8 cellular contexts compared by ENCODE assay signal in genomic region chr7:6789353-6789752, GRCh38. TPM values are rescaled to one million over a fixed set of nuclear protein-coding genes. Genes with fewer than 3 reads are reported as not detected.
A peak's percentile ranks its signal among the peaks of the same experiment; 100 is the strongest.
DNase-seq lines count a peak whose midpoint lies in the region; ATAC-seq, FAIRE-seq and TF ChIP-seq lines count a peak whose summit lies in the region.
"Not testable (repeated sequence)": the region's sequence is repeated elsewhere in the genome, so short reads cannot be mapped to it uniquely, and the experiment has no call there.
"Had no signal": no experiment of that assay in that cellular context is flagged by ENCODE, and none has a peak within 500 bp of the region (broad histone marks: within the 10 kb centered on the region; RNA-seq: fewer than 3 reads in every experiment).

No MANE protein-coding gene starts in this region.

- not testable (repeated sequence) for H3K9me3 ChIP-seq in CD8-positive, alpha-beta T cell (ENCODE audit: low read length); K562 (replicated peaks; ENCODE audit: control insufficient read depth, insufficient read depth, low read depth, low read length); naive thymus-derived CD4-positive, alpha-beta T cell (ENCODE audit: control insufficient read depth in 2 of 3, low read length in 3 of 3)

- H3K4me1 ChIP-seq in CD8-positive, alpha-beta T cell (ENCODE audit: insufficient read depth, low read length); K562 (replicated peaks in 1 of 2; ENCODE audit: control insufficient read depth in 2 of 2, insufficient read depth in 2 of 2, low read length in 2 of 2); naive thymus-derived CD4-positive, alpha-beta T cell (ENCODE audit: control insufficient read depth in 2 of 2, insufficient read depth in 2 of 2, low read length in 2 of 2): not testable (repeated sequence)

- BruUV-seq in K562 (replicated peaks; lab: Mats Ljungman, UMichigan): not testable (repeated sequence)

- not testable (repeated sequence) for H3K36me3 Mint-ChIP-seq in CD8-positive, alpha-beta T cell; central memory CD8-positive, alpha-beta T cell (ENCODE audit: insufficient read depth); naive thymus-derived CD4-positive, alpha-beta T cell

- H3K79me2 ChIP-seq in K562 (ENCODE audit: control insufficient read depth, insufficient read depth, low read length): not testable (repeated sequence)

- H3K36me3 ChIP-seq in CD8-positive, alpha-beta T cell (ENCODE audit: insufficient read depth, low read length); K562 (ENCODE audit: control insufficient read depth, insufficient read depth, low read length); naive thymus-derived CD4-positive, alpha-beta T cell (ENCODE audit: control insufficient read depth in 2 of 3, insufficient read depth in 3 of 3, low read length in 3 of 3): not testable (repeated sequence)

- not testable (repeated sequence) for H3K27me3 Mint-ChIP-seq in CD8-positive, alpha-beta T cell (ENCODE audit: low read depth); central memory CD8-positive, alpha-beta T cell; naive thymus-derived CD4-positive, alpha-beta T cell

- not testable (repeated sequence) for H3K4me3 ChIP-seq in CD8-positive, alpha-beta T cell (ENCODE audit: low read depth, low read length); K562; naive thymus-derived CD4-positive, alpha-beta T cell (ENCODE audit: low read length)

- not testable (repeated sequence) for TF ChIP-seq EP300 in K562 (IDR thresholded peaks at IDR 0.05; ENCODE audit: low read length)

- not testable (repeated sequence) for H3K4me3 Mint-ChIP-seq in CD8-positive, alpha-beta T cell; central memory CD8-positive, alpha-beta T cell; naive thymus-derived CD4-positive, alpha-beta T cell

- DNase-seq in CD8-positive, alpha-beta T cell; K562 (ENCODE audit: extremely low read depth in 1 of 4, low spot score in 3 of 4); central memory CD8-positive, alpha-beta T cell (ENCODE audit: low spot score in 2 of 2); naive thymus-derived CD4-positive, alpha-beta T cell: not testable (repeated sequence)

- TF ChIP-seq CTCF in CD8-positive, alpha-beta T cell (IDR thresholded peaks at IDR 0.05); K562 (IDR thresholded peaks at IDR 0.05 in 2 of 3, conservative IDR thresholded peaks at IDR 0.05 in 1 of 3; ENCODE audit: insufficient read depth in 2 of 3, low read depth in 1 of 3, low read length in 3 of 3): not testable (repeated sequence)

- H3K4me2 ChIP-seq in K562 (ENCODE audit: insufficient read depth, low read length): not testable (repeated sequence)

- intact Hi-C loops in CD8-positive, alpha-beta T cell (cut with DNase I, micrococcal nuclease); K562 (cut with micrococcal nuclease); naive thymus-derived CD4-positive, alpha-beta T cell (cut with micrococcal nuclease): not testable (repeated sequence)

- H4K20me1 ChIP-seq in K562 (replicated peaks; ENCODE audit: control insufficient read depth, insufficient read depth, low read length): not testable (repeated sequence)

- H3K9me3 Mint-ChIP-seq in CD8-positive, alpha-beta T cell; central memory CD8-positive, alpha-beta T cell; naive thymus-derived CD4-positive, alpha-beta T cell: not testable (repeated sequence)

- not testable (repeated sequence) for FAIRE-seq in K562 (lab: Jason Lieb, UNC)

- not testable (repeated sequence) for TF ChIP-seq POLR2A in K562 (conservative IDR thresholded peaks at IDR 0.05)

- WGBS in K562 (ENCODE audit: insufficient coverage, low coverage, missing lambda C conversion rate): no CpG with 5 or more reads among the region's 13 CpGs

- CTCF ChIA-PET in CD8-positive, alpha-beta T cell (lab: Charles Lee); K562 (lab: Yijun Ruan, JAX; ENCODE audit: low intra/inter-chr PET ratio); naive thymus-derived CD4-positive, alpha-beta T cell (lab: Charles Lee): not testable (repeated sequence)

- not testable (repeated sequence) for H3K9me1 ChIP-seq in K562 (ENCODE audit: control insufficient read depth, insufficient read depth, low read length)

- not testable (repeated sequence) for TF ChIP-seq RAD21 in K562 (CRISPR knock-in tag; conservative IDR thresholded peaks at IDR 0.05 in 1 of 2, IDR thresholded peaks at IDR 0.05 in 1 of 2)

- not testable (repeated sequence) for H3K4me1 Mint-ChIP-seq in CD8-positive, alpha-beta T cell (ENCODE audit: low read depth); central memory CD8-positive, alpha-beta T cell; naive thymus-derived CD4-positive, alpha-beta T cell

- not testable (repeated sequence) for H3K9ac ChIP-seq in K562 (ENCODE audit: insufficient read depth in 1 of 2, low read depth in 2 of 2, low read length in 2 of 2)

- POLR2A ChIA-PET in CD8-positive, alpha-beta T cell (lab: Charles Lee); K562 (lab: Yijun Ruan, JAX); naive thymus-derived CD4-positive, alpha-beta T cell (lab: Charles Lee): not testable (repeated sequence)

- not testable (repeated sequence) for H2AFZ ChIP-seq in K562 (ENCODE audit: low read depth, low read length)

- not testable (repeated sequence) for H3K27ac Mint-ChIP-seq in CD8-positive, alpha-beta T cell; central memory CD8-positive, alpha-beta T cell (ENCODE audit: low read depth); naive thymus-derived CD4-positive, alpha-beta T cell

- H3K27ac ChIP-seq in CD8-positive, alpha-beta T cell (ENCODE audit: low read depth, low read length); K562 (ENCODE audit: extremely low read depth, low read depth, low read length); naive thymus-derived CD4-positive, alpha-beta T cell (ENCODE audit: low read depth, low read length): not testable (repeated sequence)

- in situ Hi-C loops in K562 (cut with MboI): not testable (repeated sequence)

- H3K27me3 ChIP-seq in CD8-positive, alpha-beta T cell (ENCODE audit: insufficient read depth, low read length); K562 (ENCODE audit: control insufficient read depth in 2 of 2, insufficient read depth in 2 of 2, low read length in 2 of 2); naive thymus-derived CD4-positive, alpha-beta T cell (ENCODE audit: control insufficient read depth in 2 of 2, insufficient read depth in 2 of 2, low read length in 2 of 2): not testable (repeated sequence)

- ATAC-seq in CD8-positive, alpha-beta T cell: peak; percentile 82
- ATAC-seq in K562: peak; percentile 18; the same call in 2 of the 3 replicates
- peak; percentile 95 for ATAC-seq in central memory CD8-positive, alpha-beta T cell (replicated peaks; ENCODE audit: extremely low read depth, poor library complexity, severe bottlenecking)
- peak; percentile 50 for ATAC-seq in naive thymus-derived CD4-positive, alpha-beta T cell

RNA-seq across cellular contexts. Expression of gene RSPH10B2, which starts 35.5 kb away (rescaled TPM):
- total RNA-seq in CD8-positive, alpha-beta T cell: under 1 TPM in 1 of 2 experiments, not detected in 1; 0.33 TPM
- total RNA-seq in K562 (2011; cell fraction: chromatin; rRNA removed; ENCODE audit: low replicate concordance): 1.0 and 2.0 TPM in 2 replicates
- 1.0 TPM in 1 of 2 replicates, not detected in the other for total RNA-seq in K562 (2011; cell fraction: nucleolus; rRNA removed)
- total RNA-seq in K562 (2011; cell fraction: nucleoplasm; rRNA removed): 2.2 and 3.1 TPM in 2 replicates
- not detected in 2 replicates for total RNA-seq in K562 (2014; rRNA removed)
- total RNA-seq in K562 (2014; rRNA removed; fragmentation: Illumina TruSeq; extraction: Trizol): 0.11 and 0.19 TPM in 2 replicates
- not detected in 2 replicates for total RNA-seq in K562 (2015; rRNA removed; fragmentation: Illumina TruSeq; extraction: Trizol)
- 0.29 TPM in 1 of 2 replicates, not detected in the other for total RNA-seq in K562 (2021)
- 0.04 TPM in 2 replicates for polyA plus RNA-seq in K562 (2011; rRNA removed)
- not detected in 2 replicates for polyA plus RNA-seq in K562 (2011; cell fraction: cytosol; rRNA removed)
- polyA plus RNA-seq in K562 (2011; cell fraction: nucleus; rRNA removed): 0.11 and 0.13 TPM in 2 replicates
- polyA plus RNA-seq in K562 (2012): not detected in 2 replicates
- polyA plus RNA-seq in K562 (2014; fragmentation: Illumina TruSeq; extraction: Trizol): 0.04 TPM in 1 of 2 replicates, not detected in the other
- polyA plus RNA-seq in K562 (2014; fragmentation: Nextera tagmentation; extraction: Ambion mirVana): under 1 TPM in 1 of 2 experiments, not detected in 1; 0.11 TPM
- not detected in 2 replicates for polyA plus RNA-seq in K562 (2014; rRNA removed)
- polyA minus RNA-seq in K562 (2011; rRNA and poly(A)+ RNA removed): not detected in 2 replicates
- not detected in 2 replicates for polyA minus RNA-seq in K562 (2011; cell fraction: cytosol; rRNA and poly(A)+ RNA removed)
- polyA minus RNA-seq in K562 (2011; cell fraction: nucleus; rRNA and poly(A)+ RNA removed): 1.1 TPM in 2 replicates
- under 1 TPM in 4 of 5 experiments, not detected in 1; 0.72 to 0.94 (median 0.80) TPM for total RNA-seq in naive thymus-derived CD4-positive, alpha-beta T cell
- polyA plus RNA-seq in naive thymus-derived CD4-positive, alpha-beta T cell: not detected
- polyA plus RNA-seq: AG04450; CD14-positive monocyte; CD4-positive, CD25-positive, alpha-beta regulatory T cell; CD8-positive, alpha-beta memory T cell had no signal

RNA-seq across cellular contexts. Expression of gene CCZ1B, which starts 36.7 kb away (rescaled TPM):
- total RNA-seq in CD8-positive, alpha-beta T cell: 10 to 100 TPM; 82.2 to 95.3 TPM
- 62.0 and 146 TPM in 2 replicates for total RNA-seq in K562 (2011; cell fraction: chromatin; rRNA removed; ENCODE audit: low replicate concordance)
- 30.0 and 31.6 TPM in 2 replicates for total RNA-seq in K562 (2011; cell fraction: nucleolus; rRNA removed)
- 48.5 and 49.4 TPM in 2 replicates for total RNA-seq in K562 (2011; cell fraction: nucleoplasm; rRNA removed)
- total RNA-seq in K562 (2014; rRNA removed): 27.8 and 39.4 TPM in 2 replicates
- total RNA-seq in K562 (2014; rRNA removed; fragmentation: Illumina TruSeq; extraction: Trizol): 57.5 and 61.9 TPM in 2 replicates
- 68.7 and 78.5 TPM in 2 replicates for total RNA-seq in K562 (2015; rRNA removed; fragmentation: Illumina TruSeq; extraction: Trizol)
- 34.0 and 34.8 TPM in 2 replicates for total RNA-seq in K562 (2021)
- polyA plus RNA-seq in K562 (2011; rRNA removed): 24.9 and 36.8 TPM in 2 replicates
- 4.9 and 10.3 TPM in 2 replicates for polyA plus RNA-seq in K562 (2011; cell fraction: cytosol; rRNA removed)
- 14.5 and 24.5 TPM in 2 replicates for polyA plus RNA-seq in K562 (2011; cell fraction: nucleus; rRNA removed)
- 46.4 and 75.0 TPM in 2 replicates for polyA plus RNA-seq in K562 (2012)
- polyA plus RNA-seq in K562 (2014; fragmentation: Illumina TruSeq; extraction: Trizol): 66.0 and 73.9 TPM in 2 replicates
- 10 to 100 TPM in 1 of 2 experiments, 1 to 10 TPM in 1; 8.1 to 11.2 TPM for polyA plus RNA-seq in K562 (2014; fragmentation: Nextera tagmentation; extraction: Ambion mirVana)
- 26.9 and 34.1 TPM in 2 replicates for polyA plus RNA-seq in K562 (2014; rRNA removed)
- polyA minus RNA-seq in K562 (2011; rRNA and poly(A)+ RNA removed): 41.0 and 53.4 TPM in 2 replicates
- 15.4 and 26.9 TPM in 2 replicates for polyA minus RNA-seq in K562 (2011; cell fraction: cytosol; rRNA and poly(A)+ RNA removed)
- polyA minus RNA-seq in K562 (2011; cell fraction: nucleus; rRNA and poly(A)+ RNA removed): 14.8 and 18.2 TPM in 2 replicates
- 100 to 1,000 TPM in 1 of 5 experiments, 10 to 100 TPM in 4; 73.5 to 104 (median 84.9) TPM for total RNA-seq in naive thymus-derived CD4-positive, alpha-beta T cell
- 10 to 100 TPM; 20.5 to 22.2 TPM for polyA plus RNA-seq in naive thymus-derived CD4-positive, alpha-beta T cell

Comparison
In these comparisons a context has a peak if more than half of its experiments do, and no peak if none do; other contexts are left out.
1. ATAC-seq: peak in every context shown above with its lines; median percentile 95 in central memory CD8-positive, alpha-beta T cell; 82 in CD8-positive, alpha-beta T cell; 50 in naive thymus-derived CD4-positive, alpha-beta T cell; 18 in K562.